In the genomic region with DNA sequence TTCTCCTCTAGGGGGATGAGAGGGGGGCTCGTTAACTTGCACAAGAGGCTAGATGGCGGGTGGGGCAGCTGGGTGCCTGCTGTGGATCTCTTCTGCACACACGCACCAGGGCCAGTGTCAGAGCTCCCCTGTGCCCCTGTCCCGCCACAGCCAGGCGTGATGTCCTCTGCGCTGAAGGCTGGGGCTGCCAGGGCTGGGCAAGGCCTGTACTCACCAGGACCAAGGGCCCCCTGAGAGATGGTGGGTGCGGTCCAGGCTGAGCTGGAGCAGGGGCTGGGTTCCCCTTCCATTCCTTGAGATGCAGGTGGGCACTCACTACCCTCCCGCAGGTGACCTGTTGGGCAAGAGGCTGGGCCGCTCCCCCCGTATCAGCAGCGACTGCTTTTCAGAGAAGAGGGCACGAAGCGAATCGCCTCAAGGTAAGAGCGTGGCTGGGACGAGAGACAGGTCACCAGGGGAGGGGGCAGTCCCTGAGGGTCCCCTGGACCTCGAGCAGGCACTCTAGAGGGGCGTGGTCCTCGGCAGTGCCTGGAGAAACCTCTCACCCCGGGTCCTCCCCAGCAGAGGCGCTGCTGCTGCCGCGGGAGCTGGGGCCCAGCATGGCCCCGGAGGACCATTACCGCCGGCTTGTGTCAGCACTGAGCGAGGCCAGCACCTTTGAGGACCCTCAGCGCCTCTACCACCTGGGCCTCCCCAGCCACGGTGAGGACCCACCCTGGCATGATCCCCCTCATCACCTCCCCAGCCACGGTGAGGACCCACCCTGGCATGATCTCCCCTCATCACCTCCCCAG, we compare ENCODE assay signal across 15 cellular contexts. TPM values are rescaled to one million over a fixed set of nuclear protein-coding genes. Genes with fewer than 3 reads are reported as not detected.
DNase-seq lines count a peak whose midpoint lies in the region; ATAC-seq and TF ChIP-seq lines count a peak whose summit lies in the region.
"Had no signal": no experiment of that assay in that cellular context is flagged by ENCODE, and none has a peak within 500 bp of the region (broad histone marks: within the 10 kb centered on the region; RNA-seq: fewer than 3 reads in every experiment).

No MANE protein-coding gene starts in this region.

- no peak overlapping the region for H3K9ac ChIP-seq in BLaER1

- H3K27ac Mint-ChIP-seq in mesothelial cell of epicardium = peak overlapping the region; percentile 39
- H3K27ac Mint-ChIP-seq: immature natural killer cell, T-helper 17 cell had no signal

- H3K4me3 ChIP-seq in BLaER1 (no peak overlapping the region; the same call in 1 of the 2 replicates), HEK293 (ENCODE audit: low read depth, low read length) (no peak overlapping the region)

- TF ChIP-seq CTCF in HEK293 (tag by site-specific recombination; IDR thresholded peaks at IDR 0.05) = no peak; the same call in 1 of the 2 replicates
- TF ChIP-seq CTCF in VCaP (conservative IDR thresholded peaks at IDR 0.05) = no peak
- TF ChIP-seq CTCF in mesothelial cell of epicardium (IDR thresholded peaks at IDR 0.05; ENCODE audit: unreplicated experiment) = no peak
- no peak for TF ChIP-seq CTCF in foreskin keratinocyte (conservative IDR thresholded peaks at IDR 0.05)

- no peak overlapping the region for H3K27ac ChIP-seq in BLaER1
- peak overlapping the region; percentile 98 for H3K27ac ChIP-seq in HEK293 (ENCODE audit: extremely low read depth, low read depth, low read length)
- H3K27ac ChIP-seq in VCaP = peak overlapping the region; percentile 91
- H3K27ac ChIP-seq in foreskin keratinocyte = no peak overlapping the region

- H3K36me3 ChIP-seq in BLaER1 = peaks cover 4% of the 10 kb centered on the region
- peaks cover 0 to 28% of the 10 kb centered on the region in 2 experiments; a peak in 1 of 3 replicates for H3K36me3 ChIP-seq in HEK293 (ENCODE audit: control insufficient read depth in 2 of 2, insufficient read depth in 1 of 2, low read length in 2 of 2)
- H3K36me3 ChIP-seq: gastroesophageal sphincter, sigmoid colon had no signal

- CTCF ChIA-PET in HEK293 (lab: Yijun Ruan, JAX) = interaction anchor here (0.8 to 3.0 kb wide), 10 partner anchors 8 to 40 kb away, joined by 3 to 17 read pairs (median 4); partner anchors contain the start of genes PLEKHN1 and SAMD11

- no peaks in the 10 kb centered on the region for H3K9me3 Mint-ChIP-seq in mesothelial cell of epicardium
- H3K9me3 Mint-ChIP-seq: immature natural killer cell had no signal

- no peaks in the 10 kb centered on the region for H3K36me3 Mint-ChIP-seq in mesothelial cell of epicardium
- H3K36me3 Mint-ChIP-seq: immature natural killer cell had no signal

- H3K27me3 ChIP-seq in BLaER1 (peaks cover 81% of the 10 kb centered on the region), foreskin keratinocyte (peaks cover 85% of the 10 kb centered on the region)

- DNase-seq in mesothelial cell of epicardium (ENCODE audit: low spot score in 2 of 2, unreplicated experiment in 2 of 2) (no peak), foreskin keratinocyte (no peak), posterior cingulate gyrus (no peak)
- DNase-seq: activated CD4-positive, CD25-positive, alpha-beta regulatory T cell treated with anti-CD3 and anti-CD28 coated beads, Interleukin-2, amount 50 U/mL, for 72 hours; immature natural killer cell; NCI-H1092 treated with DMSO at 0.1 percent for 48 hours; NCI-H2171; sigmoid colon; stimulated activated CD4-positive, alpha-beta T cell treated with anti-CD3 and anti-CD28 coated beads, Interleukin-2, amount 100 ng/mL, for 24 hours; T-helper 17 cell had no signal

- ATAC-seq in HG03196 (IDR thresholded peaks at IDR 0.05; ENCODE audit: unreplicated experiment) (no peak), foreskin keratinocyte (no peak)

- H3K4me2 ChIP-seq in BLaER1 = peak overlapping the region; percentile 90

- no peaks in the 10 kb centered on the region for H3K27me3 Mint-ChIP-seq in mesothelial cell of epicardium (ENCODE audit: low read depth)

- peaks cover 53% of the 10 kb centered on the region for H3K4me1 Mint-ChIP-seq in mesothelial cell of epicardium

- H3K9me3 ChIP-seq in BLaER1 (no peaks in the 10 kb centered on the region), HEK293 (ENCODE audit: control insufficient read depth, insufficient read depth, low read depth, low read length) (no peaks in the 10 kb centered on the region)
- H3K9me3 ChIP-seq: gastroesophageal sphincter, sigmoid colon had no signal

- H3K4me1 ChIP-seq in BLaER1 (peaks cover 78% of the 10 kb centered on the region), HEK293 (ENCODE audit: control insufficient read depth, insufficient read depth, low read length) (peaks cover 49% of the 10 kb centered on the region), foreskin keratinocyte (no peaks in the 10 kb centered on the region)

- POLR2A ChIA-PET in HEK293 (lab: Yijun Ruan, JAX) = interaction anchor here (0.6 to 9.4 kb wide), 8 partner anchors 8 to 42 kb away, joined by 3 to 111 read pairs (median 6); partner anchors contain the start of genes PERM1 and SAMD11

- H3K4me3 Mint-ChIP-seq in mesothelial cell of epicardium = no peak overlapping the region

- intact Hi-C loops in posterior cingulate gyrus (cut with DNase I) = no loop called here

- peaks cover 84% of the 10 kb centered on the region for H4K20me1 ChIP-seq in BLaER1

TF ChIP-seq in HEK293, 187 proteins besides CTCF, POLR2A, EP300 and RAD21 (continues in another document):
- TF ChIP-seq ZNF747 (tag by site-specific recombination; IDR thresholded peaks at IDR 0.05) = no peak
- TF ChIP-seq GLIS1 (tag by site-specific recombination; IDR thresholded peaks at IDR 0.05) = peak; percentile 5
- peak; percentile 74 for TF ChIP-seq OSR2 (tag by site-specific recombination; IDR thresholded peaks at IDR 0.05)
- TF ChIP-seq, protein P1, sequence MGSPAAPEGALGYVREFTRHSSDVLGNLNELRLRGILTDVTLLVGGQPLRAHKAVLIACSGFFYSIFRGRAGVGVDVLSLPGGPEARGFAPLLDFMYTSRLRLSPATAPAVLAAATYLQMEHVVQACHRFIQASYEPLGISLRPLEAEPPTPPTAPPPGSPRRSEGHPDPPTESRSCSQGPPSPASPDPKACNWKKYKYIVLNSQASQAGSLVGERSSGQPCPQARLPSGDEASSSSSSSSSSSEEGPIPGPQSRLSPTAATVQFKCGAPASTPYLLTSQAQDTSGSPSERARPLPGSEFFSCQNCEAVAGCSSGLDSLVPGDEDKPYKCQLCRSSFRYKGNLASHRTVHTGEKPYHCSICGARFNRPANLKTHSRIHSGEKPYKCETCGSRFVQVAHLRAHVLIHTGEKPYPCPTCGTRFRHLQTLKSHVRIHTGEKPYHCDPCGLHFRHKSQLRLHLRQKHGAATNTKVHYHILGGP (tag by site-specific recombination; IDR thresholded peaks at IDR 0.05) = no peak
- no peak for TF ChIP-seq ZNF311 (tag by site-specific recombination; IDR thresholded peaks at IDR 0.05; ENCODE audit: borderline replicate concordance)
- TF ChIP-seq, protein P2, sequence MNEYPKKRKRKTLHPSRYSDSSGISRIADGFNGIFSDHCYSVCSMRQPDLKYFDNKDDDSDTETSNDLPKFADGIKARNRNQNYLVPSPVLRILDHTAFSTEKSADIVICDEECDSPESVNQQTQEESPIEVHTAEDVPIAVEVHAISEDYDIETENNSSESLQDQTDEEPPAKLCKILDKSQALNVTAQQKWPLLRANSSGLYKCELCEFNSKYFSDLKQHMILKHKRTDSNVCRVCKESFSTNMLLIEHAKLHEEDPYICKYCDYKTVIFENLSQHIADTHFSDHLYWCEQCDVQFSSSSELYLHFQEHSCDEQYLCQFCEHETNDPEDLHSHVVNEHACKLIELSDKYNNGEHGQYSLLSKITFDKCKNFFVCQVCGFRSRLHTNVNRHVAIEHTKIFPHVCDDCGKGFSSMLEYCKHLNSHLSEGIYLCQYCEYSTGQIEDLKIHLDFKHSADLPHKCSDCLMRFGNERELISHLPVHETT (tag by site-specific recombination; IDR thresholded peaks at IDR 0.05) = no peak
- peak; percentile 21; the same call in 1 of the 2 replicates for TF ChIP-seq GLIS2 (tag by site-specific recombination; IDR thresholded peaks at IDR 0.05)
- TF ChIP-seq ZBTB20 (tag by site-specific recombination; IDR thresholded peaks at IDR 0.05) = no peak; the same call in 1 of the 2 replicates
- no peak for TF ChIP-seq ZBTB7A (tag by site-specific recombination; IDR thresholded peaks at IDR 0.05; ENCODE audit: low read depth)
- TF ChIP-seq, protein P3, sequence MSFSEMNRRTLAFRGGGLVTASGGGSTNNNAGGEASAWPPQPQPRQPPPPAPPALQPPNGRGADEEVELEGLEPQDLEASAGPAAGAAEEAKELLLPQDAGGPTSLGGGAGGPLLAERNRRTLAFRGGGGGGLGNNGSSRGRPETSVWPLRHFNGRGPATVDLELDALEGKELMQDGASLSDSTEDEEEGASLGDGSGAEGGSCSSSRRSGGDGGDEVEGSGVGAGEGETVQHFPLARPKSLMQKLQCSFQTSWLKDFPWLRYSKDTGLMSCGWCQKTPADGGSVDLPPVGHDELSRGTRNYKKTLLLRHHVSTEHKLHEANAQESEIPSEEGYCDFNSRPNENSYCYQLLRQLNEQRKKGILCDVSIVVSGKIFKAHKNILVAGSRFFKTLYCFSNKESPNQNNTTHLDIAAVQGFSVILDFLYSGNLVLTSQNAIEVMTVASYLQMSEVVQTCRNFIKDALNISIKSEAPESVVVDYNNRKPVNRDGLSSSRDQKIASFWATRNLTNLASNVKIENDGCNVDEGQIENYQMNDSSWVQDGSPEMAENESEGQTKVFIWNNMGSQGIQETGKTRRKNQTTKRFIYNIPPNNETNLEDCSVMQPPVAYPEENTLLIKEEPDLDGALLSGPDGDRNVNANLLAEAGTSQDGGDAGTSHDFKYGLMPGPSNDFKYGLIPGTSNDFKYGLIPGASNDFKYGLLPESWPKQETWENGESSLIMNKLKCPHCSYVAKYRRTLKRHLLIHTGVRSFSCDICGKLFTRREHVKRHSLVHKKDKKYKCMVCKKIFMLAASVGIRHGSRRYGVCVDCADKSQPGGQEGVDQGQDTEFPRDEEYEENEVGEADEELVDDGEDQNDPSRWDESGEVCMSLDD (tag by site-specific recombination; IDR thresholded peaks at IDR 0.05) = 0 out of 2 replicates have a peak, but pooled peaks have one; percentile 10
- TF ChIP-seq ZNF600 (tag by site-specific recombination; IDR thresholded peaks at IDR 0.05) = peak; percentile 75

RNA-seq across cellular contexts. Expression of gene SAMD11, which starts 15.2 kb away (rescaled TPM):
- total RNA-seq in mesothelial cell of epicardium (303 to 325 TPM (median 313 TPM) in 3 replicates), foreskin keratinocyte (not detected in 2 replicates)
- 0.16 TPM in 1 of 2 replicates, not detected in the other for polyA plus RNA-seq in foreskin keratinocyte
- total RNA-seq: T-helper 17 cell had no signal

RNA-seq across cellular contexts. Expression of gene NOC2L, which starts 20.1 kb away (rescaled TPM):
- total RNA-seq in mesothelial cell of epicardium (69.3 to 73.1 TPM (median 69.8 TPM) in 3 replicates), foreskin keratinocyte (60.1 and 112 TPM in 2 replicates)
- polyA plus RNA-seq in foreskin keratinocyte = 53.5 and 99.0 TPM in 2 replicates

RNA-seq across cellular contexts. Expression of gene KLHL17, which starts 21.5 kb away (rescaled TPM):
- 44.7 to 49.8 TPM (median 47.0 TPM) in 3 replicates for total RNA-seq in mesothelial cell of epicardium
- total RNA-seq in foreskin keratinocyte = 16.4 and 16.6 TPM in 2 replicates
- polyA plus RNA-seq in foreskin keratinocyte = 17.2 and 17.5 TPM in 2 replicates

RNA-seq across cellular contexts. Expression of gene PLEKHN1, which starts 27.4 kb away (rescaled TPM):
- total RNA-seq in mesothelial cell of epicardium (33.6 to 36.0 TPM (median 34.4 TPM) in 3 replicates), foreskin keratinocyte (3.0 and 4.6 TPM in 2 replicates)
- polyA plus RNA-seq in foreskin keratinocyte = 3.4 and 4.2 TPM in 2 replicates
- total RNA-seq: sigmoid colon had no signal

RNA-seq across cellular contexts. Expression of gene PERM1, which starts 43.0 kb away (rescaled TPM):
- total RNA-seq in mesothelial cell of epicardium (1.6 to 2.8 TPM (median 2.7 TPM) in 3 replicates), foreskin keratinocyte (not detected in 2 replicates)
- not detected in 2 replicates for polyA plus RNA-seq in foreskin keratinocyte
- total RNA-seq: T-helper 17 cell had no signal
- polyA plus RNA-seq: immature natural killer cell had no signal

Comparison
In these comparisons a context has a peak if more than half of its experiments do, and no peak if none do; other contexts are left out.
1. H3K27ac ChIP-seq: peak in HEK293 (single experiment) and VCaP (single experiment); none in BLaER1 (single experiment) and foreskin keratinocyte (single experiment).
2. RNA of gene SAMD11, which starts 15.2 kb away (total RNA-seq): 303 to 325 TPM in mesothelial cell of epicardium; not detected in foreskin keratinocyte; every median in the first group is over 100 times any median in the second.